In the genomic region with DNA sequence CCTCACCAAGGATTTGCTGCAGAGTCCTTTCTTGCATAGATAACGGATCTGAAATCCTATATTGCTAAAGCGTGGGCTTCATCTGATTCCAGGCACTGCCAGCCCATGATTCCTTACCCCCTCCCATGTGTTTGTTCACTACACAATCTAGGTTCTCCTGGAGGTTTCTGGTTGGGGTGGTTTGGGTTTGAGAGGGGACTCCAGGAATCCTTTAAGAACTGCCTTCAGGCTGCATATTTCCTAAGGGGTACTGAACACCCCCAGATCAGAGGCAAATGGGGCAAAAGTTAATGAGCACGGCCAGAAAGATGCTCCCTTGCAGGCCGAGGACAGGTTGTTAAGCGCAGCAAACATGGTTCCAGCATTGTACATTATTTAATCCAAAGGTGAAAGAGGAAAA, we compare ENCODE assay signal across 16 cellular contexts. TPM values are rescaled to one million over a fixed set of nuclear protein-coding genes. Genes with fewer than 3 reads are reported as not detected.
DNase-seq lines count a peak whose midpoint lies in the region; TF ChIP-seq lines count a peak whose summit lies in the region.
"Had no signal": no experiment of that assay in that cellular context is flagged by ENCODE, and none has a peak within 500 bp of the region (broad histone marks: within the 10 kb centered on the region; RNA-seq: fewer than 3 reads in every experiment).

No MANE protein-coding gene starts in this region.

- DNase-seq in G401 (ENCODE audit: low spot score) = peak; percentile 44
- DNase-seq in retina = peak; percentile 37
- no peak for DNase-seq in T-helper 9 cell
- DNase-seq in Caco-2 = no peak
- DNase-seq in LoVo (ENCODE audit: low spot score) = no peak
- no peak for DNase-seq in HAP-1 (ENCODE audit: low spot score in 2 of 2)
- DNase-seq: DND-41, GF-D8, GOT3, MG63, NCI-H1930, NCI-H2171, NCI-H774 had no signal

- H3K4me3 ChIP-seq in Caco-2 (ENCODE audit: low read depth, low read length) = no peak overlapping the region
- no peak overlapping the region for H3K4me3 ChIP-seq in HAP-1
- H3K4me3 ChIP-seq: MG63 had no signal

- H3K4me1 ChIP-seq in Caco-2 (no peaks in the 10 kb centered on the region), HAP-1 (peaks cover 4% of the 10 kb centered on the region; the same call in 1 of the 2 replicates)

- no peak for TF ChIP-seq CTCF in brain (conservative IDR thresholded peaks at IDR 0.05)
- TF ChIP-seq CTCF in Caco-2 (IDR thresholded peaks at IDR 0.05; ENCODE audit: insufficient read depth in 1 of 2, low read depth in 1 of 2, low read length in 1 of 2, severe bottlenecking in 1 of 2, unreplicated experiment in 1 of 2) = no peak

- H3K9me3 Mint-ChIP-seq in brain (peaks cover 0 to 3% (median 0%) of the 10 kb centered on the region in 5 experiments), Caco-2 (ENCODE audit: unreplicated experiment) (no peaks in the 10 kb centered on the region)

- H3K9me3 ChIP-seq in Caco-2 (no peaks in the 10 kb centered on the region), HAP-1 (no peaks in the 10 kb centered on the region)
- H3K9me3 ChIP-seq: MG63 had no signal

- peak overlapping the region; percentile 52 for H3K27ac ChIP-seq in layer of hippocampus (ENCODE audit: low read depth, low read length)
- H3K27ac ChIP-seq: KMS-11 had no signal

- POLR2A ChIA-PET in Caco-2 (lab: Charles Lee) = no interaction called here

- H3K27me3 ChIP-seq in layer of hippocampus (ENCODE audit: control insufficient read depth, insufficient read depth, low read length) (peaks cover 7% of the 10 kb centered on the region), Caco-2 (replicated peaks; ENCODE audit: control insufficient read depth, insufficient read depth, low read length) (no peaks in the 10 kb centered on the region), HAP-1 (ENCODE audit: low read depth) (no peaks in the 10 kb centered on the region)
- H3K27me3 ChIP-seq: MG63 had no signal

- H3K27me3 Mint-ChIP-seq in brain = peaks cover 15% of the 10 kb centered on the region
- no peaks in the 10 kb centered on the region for H3K27me3 Mint-ChIP-seq in Caco-2 (ENCODE audit: insufficient read depth, unreplicated experiment)

- in situ Hi-C loops in G401 (cut with HindIII; ENCODE audit: low sequenced_read_pairs) = no loop called here
- in situ Hi-C loops in HAP-1 (cut with MboI; ENCODE audit: low sequenced_read_pairs) = loop anchor here (10.0 kb wide), 1 partner anchor 202 kb away; no protein-coding TSS in a partner anchor

- no TSS peak for BruUV-seq in Caco-2 (replicated peaks; lab: Mats Ljungman, UMichigan)

- H3K36me3 ChIP-seq in Caco-2 (ENCODE audit: control insufficient read depth, insufficient read depth, low read length) = no peaks in the 10 kb centered on the region
- peaks cover 12% of the 10 kb centered on the region for H3K36me3 ChIP-seq in HAP-1 (replicated peaks)

- H3K27ac Mint-ChIP-seq in brain (peak overlapping the region in 4 of 5 experiments; percentile 97 to 100 (median 100)), Caco-2 (ENCODE audit: unreplicated experiment) (no peak overlapping the region)

- intact Hi-C loops in Caco-2 (cut with micrococcal nuclease; ENCODE audit: unreplicated experiment) = no loop called here

- CTCF ChIA-PET in Caco-2 (lab: Charles Lee) = no interaction called here

- peak overlapping the region; percentile 81 to 97 (median 93) for H3K4me3 Mint-ChIP-seq in brain
- no peak overlapping the region for H3K4me3 Mint-ChIP-seq in Caco-2 (ENCODE audit: unreplicated experiment)

- peaks cover 74% of the 10 kb centered on the region for H3K36me3 Mint-ChIP-seq in brain
- no peaks in the 10 kb centered on the region for H3K36me3 Mint-ChIP-seq in Caco-2 (ENCODE audit: insufficient read depth, unreplicated experiment)

- H3K4me1 Mint-ChIP-seq in brain = peaks cover 79% of the 10 kb centered on the region
- H3K4me1 Mint-ChIP-seq in Caco-2 (ENCODE audit: low read depth, unreplicated experiment) = no peaks in the 10 kb centered on the region

RNA-seq across cellular contexts. Expression of gene NR2F1, which starts 9.8 kb away (rescaled TPM):
- total RNA-seq in G401 (2014; rRNA removed; shearing (Covaris generic)) = 175 and 199 TPM in 2 replicates
- 356 TPM for polyA plus RNA-seq in brain (ENCODE audit: insufficient read depth, low read depth, low replicate concordance)
- 0.70 and 1.2 TPM in 2 replicates for total RNA-seq in Caco-2 (2022)

RNA-seq across cellular contexts. Expression of gene NR2F1-AS1, which starts 11.8 kb away (rescaled TPM):
- 20.8 and 23.0 TPM in 2 replicates for total RNA-seq in G401 (2014; rRNA removed; shearing (Covaris generic))
- polyA plus RNA-seq in brain (ENCODE audit: insufficient read depth, low read depth, low replicate concordance) = 35.2 TPM
- 0.32 TPM in 1 of 2 replicates, not detected in the other for total RNA-seq in Caco-2 (2022)

Comparison
In these comparisons a context has a peak if more than half of its experiments do, and no peak if none do; other contexts are left out.
1. DNase-seq: peak in G401 (single experiment) and retina (single experiment); none in T-helper 9 cell (single experiment), Caco-2 (0 of 2), LoVo (single experiment) and HAP-1 (0 of 2).
2. RNA of gene NR2F1, which starts 9.8 kb away (total RNA-seq): 175 to 199 TPM in G401; 0.70 to 1.2 TPM in Caco-2; every median in the first group is over 10 times any median in the second.
3. RNA of gene NR2F1-AS1, which starts 11.8 kb away (total RNA-seq): 20.8 to 23.0 TPM in G401; 0.32 TPM in Caco-2; every median in the first group is over 10 times any median in the second.